Comparison of ENCODE assay signal across 11 cellular contexts in the genomic region with DNA sequence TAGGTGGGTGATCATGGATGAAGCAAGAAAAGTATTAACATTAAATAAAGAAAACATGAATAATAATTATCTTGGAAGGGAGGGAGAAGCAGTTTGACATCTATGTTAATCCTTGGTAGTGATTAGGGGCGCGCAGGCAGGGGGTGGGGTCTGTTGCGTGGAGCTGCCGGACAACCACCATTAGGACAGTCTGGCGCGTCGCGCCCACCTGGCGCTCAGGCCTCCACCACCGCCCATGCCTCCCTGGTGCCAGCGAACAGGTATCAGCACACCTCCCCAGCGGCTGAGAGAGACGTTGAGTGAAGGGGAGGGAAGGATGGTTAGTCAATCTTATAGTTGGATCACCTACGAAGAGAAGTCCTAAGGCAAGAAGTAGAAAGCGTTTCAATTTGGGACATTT.
"Had no signal": no experiment of that assay in that cellular context is flagged by ENCODE, and none has a peak within 500 bp of the region (broad histone marks: within the 10 kb centered on the region; RNA-seq: fewer than 3 reads in every experiment).

No MANE protein-coding gene starts in this region.

- H2AFZ ChIP-seq: GM23248, GM23338 had no signal

- H3K9ac ChIP-seq: GM23248 had no signal

- H3K4me2 ChIP-seq: GM23338 had no signal

- H3K4me1 ChIP-seq: HAP-1 had no signal

- H3K4me3 ChIP-seq: GM23248, GM23338, HAP-1 had no signal

- DNase-seq: GM23248, GOT3, H7, H9, HCEC 1CT, HFFc6 had no signal

- H3K27ac ChIP-seq: GM23248 had no signal

- FAIRE-seq: H1, H54 had no signal

- H3K36me3 ChIP-seq: HAP-1 had no signal

- ATAC-seq: GM23338, HCT116 had no signal
